ENCODE assay signal across 1 cellular context in genomic region chr11:58832246-58832645, GRCh38.
TF ChIP-seq lines count a peak whose summit lies in the region.

No MANE protein-coding gene starts in this region.

TF ChIP-seq in HepG2, 621 proteins besides CTCF, POLR2A, EP300 and RAD21:
- TF ChIP-seq ISX (CRISPR knock-in tag; conservative IDR thresholded peaks at IDR 0.05) (no peak), ZFP36L1 (CRISPR knock-in tag; IDR thresholded peaks at IDR 0.05) (no peak), SAFB2 (CRISPR knock-in tag; IDR thresholded peaks at IDR 0.05; ENCODE audit: borderline replicate concordance, low read depth) (no peak), MAFK (conservative IDR thresholded peaks at IDR 0.05 in 1 of 2, IDR thresholded peaks at IDR 0.05 in 1 of 2; ENCODE audit: low read length in 2 of 2) (peak; percentile 32 to 67; a peak in 2 of 4 replicates), ZNF430 (CRISPR knock-in tag; IDR thresholded peaks at IDR 0.05) (no peak), FOSL1 (CRISPR knock-in tag; IDR thresholded peaks at IDR 0.05; ENCODE audit: borderline replicate concordance) (no peak), MAFF (IDR thresholded peaks at IDR 0.05; ENCODE audit: low read depth, low read length) (0 out of 2 replicates have a peak, but pooled peaks have one; percentile 33), MTF1 (CRISPR knock-in tag; IDR thresholded peaks at IDR 0.05) (no peak), ZNF24 (IDR thresholded peaks at IDR 0.05) (no peak), FOXM1 (CRISPR knock-in tag; IDR thresholded peaks at IDR 0.05) (no peak), ARHGAP35 (CRISPR knock-in tag; IDR thresholded peaks at IDR 0.05; ENCODE audit: borderline replicate concordance) (no peak)
TF ChIP-seq in HepG2: peak in this region for 2.
